8 cellular contexts compared by ENCODE assay signal in genomic region chr3:108406661-108407206, GRCh38.
A peak's percentile ranks its signal among the peaks of the same experiment; 100 is the strongest.
DNase-seq lines count a peak whose midpoint lies in the region; FAIRE-seq lines count a peak whose summit lies in the region.

No MANE protein-coding gene starts in this region.

- H3K4me1 Mint-ChIP-seq in activated naive CD4-positive, alpha-beta T cell treated with anti-CD3 and anti-CD28 coated beads for 36 hours (ENCODE audit: low read depth), result peaks cover 2% of the 10 kb centered on the region
- peaks cover 13% of the 10 kb centered on the region for H3K4me1 Mint-ChIP-seq in activated naive CD4-positive, alpha-beta T cell treated with anti-CD3 and anti-CD28 coated beads, Interleukin-2, amount 10 ng/mL, durations not matched to agents 7 days and 5 days

- H3K27me3 ChIP-seq in mesendoderm (ENCODE audit: insufficient read depth, low read length, poor library complexity), result no peaks in the 10 kb centered on the region

- H3K4me3 ChIP-seq in mesendoderm (ENCODE audit: low read length), result no peak overlapping the region

- H3K27me3 Mint-ChIP-seq in activated naive CD4-positive, alpha-beta T cell treated with anti-CD3 and anti-CD28 coated beads for 36 hours (ENCODE audit: low read depth), result peaks cover 3% of the 10 kb centered on the region
- peaks cover 8% of the 10 kb centered on the region for H3K27me3 Mint-ChIP-seq in activated naive CD4-positive, alpha-beta T cell treated with anti-CD3 and anti-CD28 coated beads, Interleukin-2, amount 10 ng/mL, durations not matched to agents 7 days and 5 days

- no peak overlapping the region for H2AK5ac ChIP-seq in mesendoderm (ENCODE audit: low read length)

- peak; percentile 25 for DNase-seq in activated naive CD4-positive, alpha-beta T cell treated with anti-CD3 and anti-CD28 coated beads for 36 hours
- DNase-seq in activated naive CD4-positive, alpha-beta T cell treated with anti-CD3 and anti-CD28 coated beads, Interleukin-2, amount 10 ng/mL, durations not matched to agents 7 days and 5 days, result no peak
- peak; percentile 44 for DNase-seq in HCEC 1CT
- peak; percentile 74 for DNase-seq in LHCN-M2 (ENCODE audit: low read depth)
- peak; percentile 20 for DNase-seq in SIG-M5 (lab: John Stamatoyannopoulos, UW)
- DNase-seq in mesendoderm, result peak; percentile 62
- no peak for DNase-seq in posterior vena cava (ENCODE audit: low spot score)

- no peak overlapping the region for H3K27ac Mint-ChIP-seq in activated naive CD4-positive, alpha-beta T cell treated with anti-CD3 and anti-CD28 coated beads for 36 hours
- no peak overlapping the region for H3K27ac Mint-ChIP-seq in activated naive CD4-positive, alpha-beta T cell treated with anti-CD3 and anti-CD28 coated beads, Interleukin-2, amount 10 ng/mL, durations not matched to agents 7 days and 5 days

- H3K56ac ChIP-seq in mesendoderm (ENCODE audit: low read length), result no peak overlapping the region

- H2BK120ac ChIP-seq in mesendoderm (ENCODE audit: low read depth, low read length), result no peak overlapping the region

- no peak overlapping the region for H2BK15ac ChIP-seq in mesendoderm (replicated peaks; ENCODE audit: low read depth)

- no peak overlapping the region for H3K23ac ChIP-seq in mesendoderm (ENCODE audit: low read length)

- no peaks in the 10 kb centered on the region for H3K79me2 ChIP-seq in mesendoderm (ENCODE audit: control insufficient read depth, insufficient read depth, low read length)

- CTCF ChIA-PET in activated naive CD4-positive, alpha-beta T cell treated with anti-CD3 and anti-CD28 coated beads for 36 hours (lab: Charles Lee), result interaction anchor here (0.7 to 2.3 kb wide), 10 partner anchors 13 to 479 kb away, joined by 3 to 8 read pairs (median 4); partner anchors contain the start of gene IFT57
- CTCF ChIA-PET in activated naive CD4-positive, alpha-beta T cell treated with anti-CD3 and anti-CD28 coated beads, Interleukin-2, amount 10 ng/mL, durations not matched to agents 7 days and 5 days (lab: Charles Lee), result interaction anchor here (0.7 to 3.7 kb wide), 5 partner anchors 15 to 254 kb away, joined by 3 to 27 read pairs (median 3); no protein-coding TSS in a partner anchor

- no peak overlapping the region for H3K4me2 ChIP-seq in mesendoderm (ENCODE audit: low read length)

- no peak overlapping the region for H4K5ac ChIP-seq in mesendoderm (ENCODE audit: low read length)

- no peak overlapping the region for H3K9ac ChIP-seq in mesendoderm (ENCODE audit: low read length)

- H3K27ac ChIP-seq in mesendoderm (ENCODE audit: low read depth, low read length), result no peak overlapping the region

- H3K4me3 Mint-ChIP-seq in activated naive CD4-positive, alpha-beta T cell treated with anti-CD3 and anti-CD28 coated beads for 36 hours, result no peak overlapping the region
- no peak overlapping the region for H3K4me3 Mint-ChIP-seq in activated naive CD4-positive, alpha-beta T cell treated with anti-CD3 and anti-CD28 coated beads, Interleukin-2, amount 10 ng/mL, durations not matched to agents 7 days and 5 days

- H3K9me3 Mint-ChIP-seq in activated naive CD4-positive, alpha-beta T cell treated with anti-CD3 and anti-CD28 coated beads for 36 hours, result no peaks in the 10 kb centered on the region
- H3K9me3 Mint-ChIP-seq in activated naive CD4-positive, alpha-beta T cell treated with anti-CD3 and anti-CD28 coated beads, Interleukin-2, amount 10 ng/mL, durations not matched to agents 7 days and 5 days, result no peaks in the 10 kb centered on the region

- intact Hi-C loops in activated naive CD4-positive, alpha-beta T cell treated with anti-CD3 and anti-CD28 coated beads for 36 hours (cut with micrococcal nuclease), result loop anchor here (1.0 to 10.0 kb wide), 5 partner anchors 184 to 1169 kb away; partner anchors contain the start of gene IFT57
- intact Hi-C loops in posterior vena cava (cut with DNase I), result no loop called here

- H3K36me3 Mint-ChIP-seq in activated naive CD4-positive, alpha-beta T cell treated with anti-CD3 and anti-CD28 coated beads for 36 hours (ENCODE audit: low read depth), result no peaks in the 10 kb centered on the region
- H3K36me3 Mint-ChIP-seq in activated naive CD4-positive, alpha-beta T cell treated with anti-CD3 and anti-CD28 coated beads, Interleukin-2, amount 10 ng/mL, durations not matched to agents 7 days and 5 days, result no peaks in the 10 kb centered on the region

- no CpG with 5 or more reads among the region's 7 CpGs for WGBS in mesendoderm (ENCODE audit: extremely low coverage, insufficient coverage, low lambda C conversion rate)

- no peak overlapping the region for H3K18ac ChIP-seq in mesendoderm (ENCODE audit: low read length)

- no peaks in the 10 kb centered on the region for H3K36me3 ChIP-seq in mesendoderm (ENCODE audit: control insufficient read depth, insufficient read depth, low read length)

- H2BK5ac ChIP-seq in mesendoderm (ENCODE audit: low read length), result no peak overlapping the region

- FAIRE-seq in endometrium (lab: Jason Lieb, UNC), result peak; percentile 45

- no peak overlapping the region for H4K8ac ChIP-seq in mesendoderm (ENCODE audit: low read depth, low read length)

- H3K4ac ChIP-seq in mesendoderm (ENCODE audit: low read depth, low read length), result no peak overlapping the region

- no peaks in the 10 kb centered on the region for H3K79me1 ChIP-seq in mesendoderm (ENCODE audit: low read length)

- no peaks in the 10 kb centered on the region for H3K4me1 ChIP-seq in mesendoderm (ENCODE audit: control insufficient read depth, low read depth, low read length)

Comparison
In these comparisons a context has a peak if more than half of its experiments do, and no peak if none do; other contexts are left out.
1. DNase-seq: peak in activated naive CD4-positive, alpha-beta T cell treated with anti-CD3 and anti-CD28 coated beads for 36 hours (single experiment), HCEC 1CT (single experiment), LHCN-M2 (single experiment), SIG-M5 (single experiment) and mesendoderm (single experiment); none in activated naive CD4-positive, alpha-beta T cell treated with anti-CD3 and anti-CD28 coated beads, Interleukin-2, amount 10 ng/mL, durations not matched to agents 7 days and 5 days (single experiment) and posterior vena cava (single experiment).